In genomic region chr11:30566482-30566881, GRCh38 we compare ENCODE assay signal across 18 cellular contexts. TPM values are rescaled to one million over a fixed set of nuclear protein-coding genes. Genes with fewer than 3 reads are reported as not detected.
DNase-seq lines count a peak whose midpoint lies in the region; ATAC-seq and TF ChIP-seq lines count a peak whose summit lies in the region.
"Had no signal": no experiment of that assay in that cellular context is flagged by ENCODE, and none has a peak within 500 bp of the region (broad histone marks: within the 10 kb centered on the region; RNA-seq: fewer than 3 reads in every experiment).

No MANE protein-coding gene starts in this region.

- H3K4me1 ChIP-seq in A673 (ENCODE audit: insufficient read depth, low read length, poor library complexity, severe bottlenecking) (peaks cover 52% of the 10 kb centered on the region), SJCRH30 (peaks cover 40% of the 10 kb centered on the region), heart right ventricle (peaks cover 0 to 17% (median 1%) of the 10 kb centered on the region in 9 donors)
- H3K4me1 ChIP-seq: A549 had no signal

- peaks cover 30% of the 10 kb centered on the region for H3K4me1 Mint-ChIP-seq in endothelial cell (ENCODE audit: unreplicated experiment)
- H3K4me1 Mint-ChIP-seq in nephron progenitor cell, result peaks cover 64% of the 10 kb centered on the region
- no peaks in the 10 kb centered on the region for H3K4me1 Mint-ChIP-seq in CD4-positive, alpha-beta T cell (ENCODE audit: low read depth)
- H3K4me1 Mint-ChIP-seq in HFFc6 (ENCODE audit: low read depth), result no peaks in the 10 kb centered on the region
- H3K4me1 Mint-ChIP-seq: B cell; CD8-positive, alpha-beta memory T cell had no signal

- H3K36me3 Mint-ChIP-seq in endothelial cell (ENCODE audit: low read depth, unreplicated experiment) (peaks cover 30% of the 10 kb centered on the region), nephron progenitor cell (ENCODE audit: low read depth) (peaks cover 13% of the 10 kb centered on the region), HFFc6 (ENCODE audit: low read depth) (no peaks in the 10 kb centered on the region)
- H3K36me3 Mint-ChIP-seq in CD4-positive, alpha-beta T cell (ENCODE audit: low read depth), result no peaks in the 10 kb centered on the region
- H3K36me3 Mint-ChIP-seq: CD8-positive, alpha-beta memory T cell had no signal

- CTCF ChIA-PET in A673 (lab: Charles Lee), result no interaction called here
- CTCF ChIA-PET in CD4-positive, alpha-beta T cell (lab: Charles Lee), result no interaction called here

- ATAC-seq in CD4-positive, alpha-beta T cell (ENCODE audit: poor library complexity), result no peak
- ATAC-seq in heart right ventricle, result no peak
- ATAC-seq: A549 had no signal

- POLR2A ChIA-PET in A673 (lab: Charles Lee; ENCODE audit: low non-redundant PET), result no interaction called here
- POLR2A ChIA-PET in CD4-positive, alpha-beta T cell (lab: Charles Lee), result no interaction called here

- BruUV-seq in A673 (replicated peaks; lab: Mats Ljungman, UMichigan), result no TSS peak

- H3K36me3 ChIP-seq in A673 (ENCODE audit: insufficient read depth, low read length, poor library complexity, severe bottlenecking) (no peaks in the 10 kb centered on the region), SJCRH30 (no peaks in the 10 kb centered on the region), heart right ventricle (no peaks in the 10 kb centered on the region)

- DNase-seq in A673 (ENCODE audit: low spot score), result no peak
- DNase-seq in SJCRH30, result peak in 1 of 2 experiments; percentile 27
- no peak for DNase-seq in endothelial cell (ENCODE audit: low spot score)
- DNase-seq in nephron progenitor cell, result no peak
- no peak for DNase-seq in CD4-positive, alpha-beta T cell
- DNase-seq in HFFc6, result no peak
- no peak for DNase-seq in heart right ventricle
- no peak for DNase-seq in NCI-H446 (lab: John Stamatoyannopoulos, UW)
- DNase-seq: CD8-positive, alpha-beta memory T cell; COR-L47; GM23248; H7 had no signal

- H3K9me3 Mint-ChIP-seq in endothelial cell (ENCODE audit: unreplicated experiment) (no peaks in the 10 kb centered on the region), nephron progenitor cell (peaks cover 12% of the 10 kb centered on the region), HFFc6 (peaks cover 48% of the 10 kb centered on the region)
- H3K9me3 Mint-ChIP-seq in CD4-positive, alpha-beta T cell, result no peaks in the 10 kb centered on the region
- H3K9me3 Mint-ChIP-seq: CD8-positive, alpha-beta memory T cell had no signal

- intact Hi-C loops in A673 (cut with micrococcal nuclease; ENCODE audit: unreplicated experiment), result loop anchor here (5.0 kb wide), 1 partner anchor 291 kb away; no protein-coding TSS in a partner anchor
- intact Hi-C loops in CD4-positive, alpha-beta T cell (cut with DNase I, micrococcal nuclease), result no loop called here
- intact Hi-C loops in heart right ventricle (cut with DNase I), result no loop called here

- H3K27ac Mint-ChIP-seq in endothelial cell (ENCODE audit: unreplicated experiment) (no peak overlapping the region), nephron progenitor cell (peak overlapping the region; percentile 64), HFFc6 (no peak overlapping the region)
- H3K27ac Mint-ChIP-seq in CD4-positive, alpha-beta T cell, result no peak overlapping the region
- H3K27ac Mint-ChIP-seq: B cell; CD8-positive, alpha-beta memory T cell had no signal

- H3K9me3 ChIP-seq in A673 (ENCODE audit: low read depth, low read length, poor library complexity, severe bottlenecking) (no peaks in the 10 kb centered on the region), SJCRH30 (replicated peaks) (no peaks in the 10 kb centered on the region; the same call in 1 of the 2 replicates), heart right ventricle (no peaks in the 10 kb centered on the region)
- no peaks in the 10 kb centered on the region for H3K9me3 ChIP-seq in CD4-positive, alpha-beta T cell (ENCODE audit: control insufficient read depth, low read length)
- H3K9me3 ChIP-seq: A549 had no signal

- H3K27ac ChIP-seq in A673 (ENCODE audit: low read depth, low read length, poor library complexity, severe bottlenecking) (peak overlapping the region; percentile 58), SJCRH30 (peak overlapping the region; percentile 91), heart right ventricle (no peak overlapping the region)
- no peak overlapping the region for H3K27ac ChIP-seq in CD4-positive, alpha-beta T cell (ENCODE audit: low read depth, low read length)
- H3K27ac ChIP-seq: 22Rv1; A549; BLaER1 treated with 17β-estradiol and CSF1 and Interleukin-3, amounts not matched to agents 10 nM and 100 nM; GM23248; HL-60 had no signal

- 69 to 78% methylated on average over 3 of the region's 3 CpGs for WGBS in heart right ventricle, 2 donors

- TF ChIP-seq CTCF in A673 (conservative IDR thresholded peaks at IDR 0.05; ENCODE audit: low read depth, low read length) (no peak), endothelial cell (IDR thresholded peaks at IDR 0.05; ENCODE audit: unreplicated experiment) (no peak), nephron progenitor cell (IDR thresholded peaks at IDR 0.05) (no peak), HFFc6 (IDR thresholded peaks at IDR 0.05) (no peak), heart right ventricle (IDR thresholded peaks at IDR 0.05) (no peak)
- TF ChIP-seq CTCF in CD4-positive, alpha-beta T cell (IDR thresholded peaks at IDR 0.05), result no peak

- H3K4me3 Mint-ChIP-seq in endothelial cell (ENCODE audit: unreplicated experiment) (peak overlapping the region; percentile 33), nephron progenitor cell (no peak overlapping the region), HFFc6 (no peak overlapping the region)
- H3K4me3 Mint-ChIP-seq in CD4-positive, alpha-beta T cell, result no peak overlapping the region
- H3K4me3 Mint-ChIP-seq: B cell; CD8-positive, alpha-beta memory T cell had no signal

- H3K27me3 Mint-ChIP-seq in endothelial cell (ENCODE audit: unreplicated experiment) (no peaks in the 10 kb centered on the region), nephron progenitor cell (ENCODE audit: low read depth, poor library complexity) (peaks cover 12% of the 10 kb centered on the region), HFFc6 (ENCODE audit: insufficient read depth) (no peaks in the 10 kb centered on the region)
- H3K27me3 Mint-ChIP-seq in CD4-positive, alpha-beta T cell, result no peaks in the 10 kb centered on the region

- H3K4me3 ChIP-seq in A673 (ENCODE audit: low read depth, low read length, poor library complexity, severe bottlenecking) (no peak overlapping the region), SJCRH30 (peak overlapping the region; percentile 15), heart right ventricle (no peak overlapping the region)
- H3K4me3 ChIP-seq: A549; BLaER1 treated with 17β-estradiol and CSF1 and Interleukin-3, amounts not matched to agents 10 nM and 100 nM; GM23248 had no signal

- H3K27me3 ChIP-seq in A673 (replicated peaks; ENCODE audit: insufficient read depth, low read depth, low read length, poor library complexity) (no peaks in the 10 kb centered on the region), SJCRH30 (no peaks in the 10 kb centered on the region), heart right ventricle (no peaks in the 10 kb centered on the region)
- no peaks in the 10 kb centered on the region for H3K27me3 ChIP-seq in CD4-positive, alpha-beta T cell (ENCODE audit: control insufficient read depth, insufficient read depth, low read length)
- H3K27me3 ChIP-seq: BLaER1 treated with 17β-estradiol and CSF1 and Interleukin-3, amounts not matched to agents 10 nM and 100 nM had no signal

RNA-seq across cellular contexts. Expression of gene MPPED2, which starts 19.7 kb away (rescaled TPM):
- total RNA-seq in A673 (2021) (2.0 and 3.4 TPM in 2 replicates), endothelial cell (ENCODE audit: unreplicated experiment) (50.2 TPM), heart right ventricle (10 to 100 TPM in 8 of 10 donors, 1 to 10 TPM in 2; 6.5 to 15.1 (median 10.6) TPM)
- 9.8 and 10.2 TPM in 2 replicates for total RNA-seq in SJCRH30 (2014; rRNA removed; shearing (Covaris generic))
- 1 to 10 TPM in 1 of 2 experiments, under 1 TPM in 1; 0.96 to 1.7 TPM for total RNA-seq in CD4-positive, alpha-beta T cell
- not detected for total RNA-seq in HFFc6 (2021; fragmentation: NEBNext Ultra II Directional; extraction: Animal tissue kit (Norgen Biotek cat#: 25700))
- 1 to 10 TPM; 2.2 to 6.1 TPM for polyA plus RNA-seq in heart right ventricle
- total RNA-seq: CD8-positive, alpha-beta memory T cell; GM23248; HT1080 had no signal
- polyA plus RNA-seq: A549, GM23248 had no signal

Comparison
In these comparisons a context has a peak if more than half of its experiments do, and no peak if none do; other contexts are left out.
1. H3K27ac ChIP-seq: peak in A673 (single experiment) and SJCRH30 (single experiment); none in CD4-positive, alpha-beta T cell (single experiment) and heart right ventricle (0 of 10).